Comparison of ENCODE assay signal across 26 cellular contexts in genomic region chr3:65787827-65788226, GRCh38.
DNase-seq lines count a peak whose midpoint lies in the region; ATAC-seq and TF ChIP-seq lines count a peak whose summit lies in the region.
"Had no signal": no experiment of that assay in that cellular context is flagged by ENCODE, and none has a peak within 500 bp of the region (broad histone marks: within the 10 kb centered on the region; RNA-seq: fewer than 3 reads in every experiment).

No MANE protein-coding gene starts in this region.

- H2BK5ac ChIP-seq in mesendoderm (ENCODE audit: low read length) = no peak overlapping the region

- peak overlapping the region; percentile 33 for H3K27ac Mint-ChIP-seq in progenitor cell of endocrine pancreas
- H3K27ac Mint-ChIP-seq: CD14-positive monocyte; CD8-positive, alpha-beta memory T cell; GM23338 had no signal

- no peaks in the 10 kb centered on the region for H3K36me3 ChIP-seq in mesendoderm (ENCODE audit: control insufficient read depth, insufficient read depth, low read length)
- H3K36me3 ChIP-seq: BE2C, MG63 had no signal

- H3K36me3 Mint-ChIP-seq in progenitor cell of endocrine pancreas (ENCODE audit: insufficient read depth) = peaks cover 2% of the 10 kb centered on the region
- H3K36me3 Mint-ChIP-seq: CD14-positive monocyte; CD8-positive, alpha-beta memory T cell had no signal

- TF ChIP-seq CTCF in progenitor cell of endocrine pancreas (IDR thresholded peaks at IDR 0.05; ENCODE audit: unreplicated experiment) = no peak

- no peak overlapping the region for H3K4me3 ChIP-seq in mesendoderm (ENCODE audit: low read length)
- H3K4me3 ChIP-seq: GM12878, GM23338, MG63 had no signal

- peaks cover 2% of the 10 kb centered on the region for H3K79me1 ChIP-seq in mesendoderm (ENCODE audit: low read length)

- H4K5ac ChIP-seq in mesendoderm (ENCODE audit: low read length) = no peak overlapping the region

- no CpG with 5 or more reads among the region's 2 CpGs for WGBS in mesendoderm (ENCODE audit: extremely low coverage, insufficient coverage, low lambda C conversion rate)

- DNase-seq in DMS 273 (lab: John Stamatoyannopoulos, UW; ENCODE audit: unreplicated experiment) = peak; percentile 30
- DNase-seq in DMS 273 treated with DMSO at 0.1 percent for 48 hours (lab: John Stamatoyannopoulos, UW) = no peak
- no peak for DNase-seq in mesendoderm
- no peak for DNase-seq in progenitor cell of endocrine pancreas (ENCODE audit: low spot score, unreplicated experiment)
- no peak for DNase-seq in NCI-H774 (lab: John Stamatoyannopoulos, UW)
- no peak for DNase-seq in cerebellum (ENCODE audit: low spot score)
- DNase-seq: ACHN; BE2C; CD8-positive, alpha-beta memory T cell; GDM1; H9; MG63; NCI-H1105 treated with DMSO at 0.1 percent for 48 hours; NCI-H146; NCI-H1930; NCI-H2107; NCI-H748 treated with DMSO at 0.1 percent for 48 hours; PC-3; SK-N-SH had no signal

- H2BK120ac ChIP-seq in mesendoderm (ENCODE audit: low read depth, low read length) = no peak overlapping the region

- no peak overlapping the region for H2AK5ac ChIP-seq in mesendoderm (ENCODE audit: low read length)

- H3K4me3 Mint-ChIP-seq in progenitor cell of endocrine pancreas (ENCODE audit: low read depth) = no peak overlapping the region
- H3K4me3 Mint-ChIP-seq: CD14-positive monocyte; CD8-positive, alpha-beta memory T cell; GM23338; H9 had no signal

- H2BK15ac ChIP-seq in mesendoderm (replicated peaks; ENCODE audit: low read depth) = peak overlapping the region; percentile 11

- peaks cover 16% of the 10 kb centered on the region for H3K4me1 Mint-ChIP-seq in progenitor cell of endocrine pancreas (ENCODE audit: low read depth)
- H3K4me1 Mint-ChIP-seq: CD14-positive monocyte; CD8-positive, alpha-beta memory T cell had no signal

- H3K18ac ChIP-seq in mesendoderm (ENCODE audit: low read length) = no peak overlapping the region

- no peak overlapping the region for H3K27ac ChIP-seq in mesendoderm (ENCODE audit: low read depth, low read length)
- H3K27ac ChIP-seq: 22Rv1 had no signal

- no peak overlapping the region for H4K8ac ChIP-seq in mesendoderm (ENCODE audit: low read depth, low read length)

- no peak overlapping the region for H3K9ac ChIP-seq in mesendoderm (ENCODE audit: low read length)
- H3K9ac ChIP-seq: SK-N-SH had no signal

- H3K9me3 Mint-ChIP-seq in progenitor cell of endocrine pancreas (ENCODE audit: low read depth) = no peaks in the 10 kb centered on the region
- H3K9me3 Mint-ChIP-seq: GM23338, H9 had no signal

- no peak overlapping the region for H3K4me2 ChIP-seq in mesendoderm (ENCODE audit: low read length)
- H3K4me2 ChIP-seq: GM23338, SK-N-SH had no signal

- no peaks in the 10 kb centered on the region for H3K27me3 ChIP-seq in mesendoderm (ENCODE audit: insufficient read depth, low read length, poor library complexity)
- H3K27me3 ChIP-seq: BE2C, MG63 had no signal

- ATAC-seq in HG03457 (IDR thresholded peaks at IDR 0.05; ENCODE audit: unreplicated experiment) = no peak
- no peak for ATAC-seq in HG03378 (IDR thresholded peaks at IDR 0.05; ENCODE audit: unreplicated experiment)
- ATAC-seq: GM12878, GM23338, HepG2, PC-3 had no signal

- no peaks in the 10 kb centered on the region for H3K79me2 ChIP-seq in mesendoderm (ENCODE audit: control insufficient read depth, insufficient read depth, low read length)

- no peak overlapping the region for H3K4ac ChIP-seq in mesendoderm (ENCODE audit: low read depth, low read length)

- no peaks in the 10 kb centered on the region for H3K27me3 Mint-ChIP-seq in progenitor cell of endocrine pancreas
- H3K27me3 Mint-ChIP-seq: CD8-positive, alpha-beta memory T cell had no signal

- H3K56ac ChIP-seq in mesendoderm (ENCODE audit: low read length) = no peak overlapping the region

- H3K4me1 ChIP-seq in mesendoderm (ENCODE audit: control insufficient read depth, low read depth, low read length) = no peaks in the 10 kb centered on the region
- H3K4me1 ChIP-seq: BE2C had no signal

- H3K23ac ChIP-seq in mesendoderm (ENCODE audit: low read length) = no peak overlapping the region
